In genomic region chr6:78383968-78384367, GRCh38 we compare ENCODE assay signal across 20 cellular contexts.
A peak's percentile ranks its signal among the peaks of the same experiment; 100 is the strongest.
DNase-seq lines count a peak whose midpoint lies in the region; ATAC-seq, FAIRE-seq and TF ChIP-seq lines count a peak whose summit lies in the region.
"Had no signal": no experiment of that assay in that cellular context is flagged by ENCODE, and none has a peak within 500 bp of the region (broad histone marks: within the 10 kb centered on the region; RNA-seq: fewer than 3 reads in every experiment).

No MANE protein-coding gene starts in this region.

- TF ChIP-seq POLR2A in HepG2 (IDR thresholded peaks at IDR 0.05; ENCODE audit: insufficient read depth in 1 of 2, low read depth in 2 of 2, low read length in 2 of 2) = no peak

- TF ChIP-seq CTCF in liver (IDR thresholded peaks at IDR 0.05; ENCODE audit: low read depth, low read length, missing input control) (no peak), HepG2 (CRISPR knock-in tag; IDR thresholded peaks at IDR 0.05) (no peak)

- intact Hi-C loops in HepG2 (cut with micrococcal nuclease; ENCODE audit: unreplicated experiment) = no loop called here

- no TSS peak for BruUV-seq in HepG2 (replicated peaks; lab: Mats Ljungman, UMichigan)

- H3K4me3 ChIP-seq in liver (ENCODE audit: low read depth in 1 of 3, low read length in 3 of 3) = no peak overlapping the region
- no peak overlapping the region for H3K4me3 ChIP-seq in HepG2 (replicated peaks in 1 of 3; ENCODE audit: insufficient read depth in 1 of 3, low read depth in 2 of 3, low read length in 3 of 3)
- H3K4me3 ChIP-seq: A549; BLaER1 treated with 17β-estradiol and CSF1 and Interleukin-3, amounts not matched to agents 10 nM and 100 nM had no signal

- H3K79me2 ChIP-seq in HepG2 (ENCODE audit: insufficient read depth, low read length) = no peaks in the 10 kb centered on the region

- peak in 1 of 2 donors; percentile 15 for TF ChIP-seq RAD21 in liver (IDR thresholded peaks at IDR 0.05)
- TF ChIP-seq RAD21 in HepG2 (CRISPR knock-in tag; IDR thresholded peaks at IDR 0.05) = no peak

- H3K9me3 ChIP-seq in liver (ENCODE audit: control insufficient read depth in 4 of 4, low read length in 3 of 4) = peaks cover 0 to 5% (median 3%) of the 10 kb centered on the region in 4 donors
- peaks cover 90% of the 10 kb centered on the region for H3K9me3 ChIP-seq in HepG2 (ENCODE audit: low read length)
- H3K9me3 ChIP-seq: A549 had no signal

- H3K36me3 ChIP-seq in liver (ENCODE audit: control insufficient read depth in 4 of 4, insufficient read depth in 3 of 4, low read depth in 1 of 4, low read length in 3 of 4) (no peaks in the 10 kb centered on the region), HepG2 (replicated peaks in 1 of 2; ENCODE audit: control insufficient read depth in 1 of 2, insufficient read depth in 2 of 2, low read length in 2 of 2) (no peaks in the 10 kb centered on the region)
- H3K36me3 ChIP-seq: BLaER1 treated with 17β-estradiol and CSF1 and Interleukin-3, amounts not matched to agents 10 nM and 100 nM had no signal

- H2AFZ ChIP-seq in HepG2 (ENCODE audit: low read length) = no peak overlapping the region

- POLR2A ChIA-PET in HepG2 (lab: Yijun Ruan, JAX) = no interaction called here

- H3K27ac ChIP-seq in liver (ENCODE audit: low read depth in 1 of 2, low read length in 2 of 2) (no peak overlapping the region), HepG2 (ENCODE audit: extremely low read length, insufficient read depth, low read length) (no peak overlapping the region)
- H3K27ac ChIP-seq: 22Rv1; A549; BLaER1 treated with 17β-estradiol and CSF1 and Interleukin-3, amounts not matched to agents 10 nM and 100 nM; C4-2B had no signal

- no peak for ATAC-seq in HepG2
- peak; percentile 81 for ATAC-seq in left lobe of liver
- no peak for ATAC-seq in HG03097 (IDR thresholded peaks at IDR 0.05; ENCODE audit: low FRiP score, unreplicated experiment)
- ATAC-seq: A549; CD8-positive, alpha-beta T cell had no signal

- DNase-seq in HepG2 (ENCODE audit: low spot score) = no peak
- DNase-seq in left lobe of liver (ENCODE audit: low spot score) = no peak
- DNase-seq in activated CD8-positive, alpha-beta memory T cell treated with anti-CD3 and anti-CD28 coated beads for 24 hours = no peak
- DNase-seq: AML-193; Caco-2; Calu3; CD4-positive, alpha-beta T cell; CD8-positive, alpha-beta T cell; DMS79 treated with DMSO at 0.1 percent for 48 hours; GF-D8 had no signal

- H4K20me1 ChIP-seq in HepG2 (ENCODE audit: insufficient read depth, low read length) = no peaks in the 10 kb centered on the region
- H4K20me1 ChIP-seq: BLaER1 treated with 17β-estradiol and CSF1 and Interleukin-3, amounts not matched to agents 10 nM and 100 nM had no signal

- in situ Hi-C loops in HepG2 (cut with HindIII; ENCODE audit: extremely low pct_ligation_motif_present, low pct_unique_long_range_greater_than_20kb) = no loop called here

- H3K4me2 ChIP-seq in HepG2 (ENCODE audit: low read depth, low read length) = no peak overlapping the region
- H3K4me2 ChIP-seq: A549; BLaER1 treated with 17β-estradiol and CSF1 and Interleukin-3, amounts not matched to agents 10 nM and 100 nM had no signal

- CTCF ChIA-PET in HepG2 (lab: Yijun Ruan, JAX; ENCODE audit: low intra/inter-chr PET ratio, low total read pairs) = no interaction called here

- WGBS in liver = 18% methylated on average over 2 of the region's 2 CpGs
- WGBS in HepG2 (ENCODE audit: low lambda C conversion rate) = 3% methylated on average over 2 of the region's 2 CpGs

- FAIRE-seq in HepG2 (lab: Jason Lieb, UNC) = no peak
- FAIRE-seq: A549, D721Med, G401.6, GM12891, GM19239 had no signal

- no peaks in the 10 kb centered on the region for H3K4me1 ChIP-seq in liver (ENCODE audit: control insufficient read depth in 4 of 4, insufficient read depth in 4 of 4, low read length in 3 of 4)
- H3K4me1 ChIP-seq in HepG2 (ENCODE audit: insufficient read depth, low read length) = no peaks in the 10 kb centered on the region
- H3K4me1 ChIP-seq: A549; BLaER1 treated with 17β-estradiol and CSF1 and Interleukin-3, amounts not matched to agents 10 nM and 100 nM; Caco-2 had no signal

- TF ChIP-seq EP300 in HepG2 (IDR thresholded peaks at IDR 0.05; ENCODE audit: low read depth in 2 of 2, low read length in 2 of 2) = no peak
- TF ChIP-seq EP300 in HepG2 (CRISPR knock-in tag; IDR thresholded peaks at IDR 0.05; ENCODE audit: borderline replicate concordance) = no peak

- no peak overlapping the region for H3K9ac ChIP-seq in liver (ENCODE audit: low read depth in 1 of 2, low read length in 2 of 2)
- H3K9ac ChIP-seq in HepG2 (ENCODE audit: insufficient read depth, low read depth, low read length) = no peak overlapping the region
- H3K9ac ChIP-seq: BLaER1 treated with 17β-estradiol and CSF1 and Interleukin-3, amounts not matched to agents 10 nM and 100 nM had no signal

- no peaks in the 10 kb centered on the region for H3K27me3 ChIP-seq in liver (ENCODE audit: control insufficient read depth in 4 of 4, insufficient read depth in 4 of 4, low read length in 3 of 4)
- H3K27me3 ChIP-seq in HepG2 (ENCODE audit: control insufficient read depth in 1 of 2, insufficient read depth in 2 of 2, low read length in 2 of 2) = no peaks in the 10 kb centered on the region
- H3K27me3 ChIP-seq: BLaER1 treated with 17β-estradiol and CSF1 and Interleukin-3, amounts not matched to agents 10 nM and 100 nM had no signal

TF ChIP-seq in liver, 16 proteins besides CTCF, POLR2A, EP300 and RAD21:
- TF ChIP-seq JUND (IDR thresholded peaks at IDR 0.05) (no peak), EGR1 (IDR thresholded peaks at IDR 0.05; ENCODE audit: low read depth in 2 of 2) (no peak), ZBTB33 (IDR thresholded peaks at IDR 0.05) (peak; percentile 37), YY1 (IDR thresholded peaks at IDR 0.05) (peak; percentile 51), HNF4A (conservative IDR thresholded peaks at IDR 0.05) (peak; percentile 78 to 89), SP1 (IDR thresholded peaks at IDR 0.05) (peak; percentile 31), FOXA1 (IDR thresholded peaks at IDR 0.05) (no peak), RXRA (IDR thresholded peaks at IDR 0.05) (peak in 1 of 2 donors; percentile 22), MAX (IDR thresholded peaks at IDR 0.05) (peak; percentile 37), HNF4G (IDR thresholded peaks at IDR 0.05) (peak; percentile 69), ATF3 (IDR thresholded peaks at IDR 0.05) (no peak)
TF ChIP-seq in liver: peak in this region for 7.

TF ChIP-seq in HepG2, 621 proteins besides CTCF, POLR2A, EP300 and RAD21:
- TF ChIP-seq ATF6 (CRISPR knock-in tag; conservative IDR thresholded peaks at IDR 0.05) = no peak
- no peak for TF ChIP-seq SMAD3 (CRISPR knock-in tag; IDR thresholded peaks at IDR 0.05)
